In the genomic region with DNA sequence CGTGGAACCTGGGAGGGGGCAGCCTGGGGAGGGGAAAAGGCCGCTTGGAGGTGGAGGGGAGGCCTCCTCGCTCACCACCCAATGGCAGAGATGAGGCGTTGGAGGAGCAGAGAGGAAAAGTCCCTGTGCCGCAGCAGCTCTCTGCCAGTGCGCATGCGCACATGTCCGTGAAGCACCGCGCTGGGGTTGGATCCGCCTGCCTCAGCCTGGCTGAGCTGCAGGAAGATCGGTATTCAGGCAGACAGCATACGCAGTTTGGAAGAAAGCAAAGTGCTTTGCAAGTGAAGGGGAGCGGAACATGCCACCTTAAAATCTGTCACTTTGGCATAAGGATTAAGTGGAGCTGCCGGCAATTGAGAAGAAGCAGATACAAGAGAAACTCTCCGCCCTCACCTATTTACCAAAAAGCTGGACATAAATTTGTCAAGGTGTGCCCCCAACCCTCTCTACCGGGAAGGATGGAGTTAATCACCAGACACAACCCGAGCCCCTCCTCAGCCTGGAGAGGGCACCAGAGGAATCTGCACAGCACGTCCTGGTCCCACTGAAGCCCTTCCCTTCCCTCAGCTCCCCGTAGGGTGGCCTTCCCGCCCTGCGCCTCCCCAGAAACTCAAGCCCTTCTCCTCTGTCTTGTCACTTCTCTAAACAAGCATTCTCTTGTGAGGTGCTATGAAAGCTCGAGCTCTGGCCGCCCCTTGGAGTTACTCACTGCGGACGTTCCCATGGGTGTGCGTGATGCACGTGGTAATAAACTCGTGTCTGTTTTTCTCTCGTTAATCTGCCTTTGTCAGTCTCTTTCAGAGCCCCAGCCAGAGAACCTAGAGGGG, we compare ENCODE assay signal across 9 cellular contexts.
DNase-seq lines count a peak whose midpoint lies in the region; ATAC-seq lines count a peak whose summit lies in the region.
"Had no signal": no experiment of that assay in that cellular context is flagged by ENCODE, and none has a peak within 500 bp of the region (broad histone marks: within the 10 kb centered on the region; RNA-seq: fewer than 3 reads in every experiment).

No MANE protein-coding gene starts in this region.

- H3K4me3 ChIP-seq in skin epidermis, result peak overlapping the region; percentile 8 to 33 (median 25)

- DNase-seq in DMS79 treated with DMSO at 0.1 percent for 48 hours (lab: John Stamatoyannopoulos, UW), result peak; percentile 35
- peak; percentile 1 for DNase-seq in NCI-H2029 treated with DMSO at 0.1 percent for 48 hours (lab: John Stamatoyannopoulos, UW)
- DNase-seq in activated CD4-positive, CD25-positive, alpha-beta regulatory T cell treated with anti-CD3 and anti-CD28 coated beads, Interleukin-2, amount 50 U/mL, for 72 hours, result peak; percentile 65
- DNase-seq in cerebellar cortex (ENCODE audit: low spot score), result peak; percentile 93
- DNase-seq in iris pigment epithelial cell (ENCODE audit: low read depth), result peak; percentile 83
- DNase-seq in OCI-M2 (lab: John Stamatoyannopoulos, UW; ENCODE audit: unreplicated experiment), result no peak

- H3K27ac ChIP-seq in skin epidermis, result peak overlapping the region in 8 of 21 experiments; percentile 5 to 52 (median 40)
- H3K27ac ChIP-seq: epithelial cell of prostate had no signal

- peak; percentile 85 for ATAC-seq in HG02588 (IDR thresholded peaks at IDR 0.05; ENCODE audit: unreplicated experiment)
